ENCODE assay signal across 23 cellular contexts in genomic region chr21:33327792-33328433, GRCh38. TPM values are rescaled to one million over a fixed set of nuclear protein-coding genes. Genes with fewer than 3 reads are reported as not detected.
DNase-seq lines count a peak whose midpoint lies in the region; ATAC-seq, FAIRE-seq and TF ChIP-seq lines count a peak whose summit lies in the region.
"Had no signal": no experiment of that assay in that cellular context is flagged by ENCODE, and none has a peak within 500 bp of the region (broad histone marks: within the 10 kb centered on the region; RNA-seq: fewer than 3 reads in every experiment).

No MANE protein-coding gene starts in this region.

- RAD21 ChIA-PET in GM12878 (lab: Charles Lee; ENCODE audit: unreplicated experiment): interaction anchor here (0.5 to 2.0 kb wide), 7 partner anchors 19 to 123 kb away, joined by 3 to 8 read pairs (median 3); no protein-coding TSS in a partner anchor

- H2AFZ ChIP-seq in GM12878 (ENCODE audit: control insufficient read depth, low read depth, low read length): no peak overlapping the region

- intact Hi-C loops in activated CD4-positive, alpha-beta T cell treated with anti-CD3 and anti-CD28 coated beads, Interleukin-2, amount 10 ng/mL, durations not matched to agents 24 days and 14 days (cut with micrococcal nuclease): loop anchor here (5.0 kb wide), 1 partner anchor 34 kb away; no protein-coding TSS in a partner anchor
- intact Hi-C loops in GM12878 (cut with micrococcal nuclease; ENCODE audit: unreplicated experiment): loop anchor here (5.0 kb wide), 1 partner anchor 61 kb away; the partner anchor contains the start of gene IL10RB

- no peak for TF ChIP-seq RAD21 in GM12878 (IDR thresholded peaks at IDR 0.05; ENCODE audit: insufficient read depth, low read depth, low read length)

- no peak for TF ChIP-seq POLR2A in GM12878 (IDR thresholded peaks at IDR 0.05; ENCODE audit: low read depth, low read length)

- H3K4me3 Mint-ChIP-seq in activated CD4-positive, alpha-beta T cell treated with anti-CD3 and anti-CD28 coated beads, Interleukin-2, amount 10 ng/mL, durations not matched to agents 24 days and 14 days: no peak overlapping the region
- H3K4me3 Mint-ChIP-seq in IgD-negative memory B cell: peak overlapping the region; percentile 38 to 89 (median 52)

- H3K4me3 ChIP-seq in GM12878: peak overlapping the region; percentile 85; the same call in 1 of the 2 replicates
- H3K4me3 ChIP-seq in neutrophil (ENCODE audit: low read depth in 1 of 2, low read length in 1 of 2): no peak overlapping the region
- H3K4me3 ChIP-seq: left lung, uterus had no signal

- no peaks in the 10 kb centered on the region for H3K27me3 Mint-ChIP-seq in activated CD4-positive, alpha-beta T cell treated with anti-CD3 and anti-CD28 coated beads, Interleukin-2, amount 10 ng/mL, durations not matched to agents 24 days and 14 days
- H3K27me3 Mint-ChIP-seq in IgD-negative memory B cell: no peaks in the 10 kb centered on the region

- H3K4me1 ChIP-seq in GM12878 (ENCODE audit: control insufficient read depth, insufficient read depth, low read length): peaks cover 33% of the 10 kb centered on the region
- peaks cover 33 to 41% of the 10 kb centered on the region in 2 experiments for H3K4me1 ChIP-seq in neutrophil (ENCODE audit: control insufficient read depth in 1 of 2, insufficient read depth in 1 of 2, low read depth in 1 of 2, low read length in 1 of 2)

- no peak overlapping the region for H3K9ac ChIP-seq in GM12878 (ENCODE audit: control insufficient read depth, insufficient read depth, low read length)

- no peak for FAIRE-seq in GM12878 (lab: Jason Lieb, UNC)
- FAIRE-seq: GM12891, H1 had no signal

- in situ Hi-C loops in GM12878 (cut with MboI): no loop called here

- H3K36me3 ChIP-seq in GM12878 (ENCODE audit: control insufficient read depth in 2 of 2, insufficient read depth in 2 of 2, low read length in 1 of 2) (peaks cover 5% of the 10 kb centered on the region in 2 experiments; a peak in 3 of 4 replicates), neutrophil (peaks cover 15% of the 10 kb centered on the region)
- H3K36me3 ChIP-seq: uterus had no signal

- peak; percentile 28 for DNase-seq in activated CD4-positive, alpha-beta T cell treated with anti-CD3 and anti-CD28 coated beads, Interleukin-2, amount 10 ng/mL, durations not matched to agents 24 days and 14 days
- no peak for DNase-seq in activated CD4-positive, alpha-beta T cell treated with anti-CD3 and anti-CD28 coated beads, Interleukin-2, amount 50 U/mL, for 4 hours
- DNase-seq in GM12878 (ENCODE audit: low read depth, low spot score) (no peak), caudate nucleus (lab: John Stamatoyannopoulos, UW) (no peak)
- DNase-seq in activated naive CD4-positive, alpha-beta T cell (lab: John Stamatoyannopoulos, UW): no peak
- no peak for DNase-seq in central memory CD4-positive, alpha-beta T cell
- DNase-seq: activated effector memory CD4-positive, alpha-beta T cell treated with Interleukin-2 at 50 U/mL for 16 hours; C1 segment of cervical spinal cord; dorsolateral prefrontal cortex; immature natural killer cell; left lung; NCI-H1092; NCI-H2029 treated with DMSO at 0.1 percent for 48 hours; nucleus accumbens; right cardiac atrium; T1000; uterus had no signal

- no peaks in the 10 kb centered on the region for H3K27me3 ChIP-seq in GM12878 (replicated peaks in 1 of 2; ENCODE audit: control insufficient read depth in 2 of 2, insufficient read depth in 2 of 2, low read length in 1 of 2)
- no peaks in the 10 kb centered on the region for H3K27me3 ChIP-seq in neutrophil
- H3K27me3 ChIP-seq: dorsolateral prefrontal cortex, left lung, uterus had no signal

- peak overlapping the region; percentile 43 for H3K4me2 ChIP-seq in GM12878 (ENCODE audit: control insufficient read depth, insufficient read depth)

- peaks cover 77% of the 10 kb centered on the region for H3K79me2 ChIP-seq in GM12878 (ENCODE audit: control insufficient read depth, insufficient read depth, low read length)

- H3K9me3 ChIP-seq in GM12878 (replicated peaks; ENCODE audit: control insufficient read depth, insufficient read depth, low read length): peaks cover 10% of the 10 kb centered on the region; the same call in 2 of the 3 replicates
- no peaks in the 10 kb centered on the region for H3K9me3 ChIP-seq in neutrophil

- H4K20me1 ChIP-seq in GM12878 (ENCODE audit: control insufficient read depth, insufficient read depth): no peaks in the 10 kb centered on the region

- TF ChIP-seq CTCF in GM12878 (IDR thresholded peaks at IDR 0.05 in 2 of 3, conservative IDR thresholded peaks at IDR 0.05 in 1 of 3; ENCODE audit: control insufficient read depth in 2 of 3, extremely low read depth in 1 of 3, insufficient read depth in 1 of 3, low read depth in 3 of 3, low read length in 3 of 3): no peak
- TF ChIP-seq CTCF in neutrophil (IDR thresholded peaks at IDR 0.05): no peak

- H3K9me3 Mint-ChIP-seq in activated CD4-positive, alpha-beta T cell treated with anti-CD3 and anti-CD28 coated beads, Interleukin-2, amount 10 ng/mL, durations not matched to agents 24 days and 14 days: peaks cover 9% of the 10 kb centered on the region
- H3K9me3 Mint-ChIP-seq in IgD-negative memory B cell: peaks cover 0 to 3% (median 0%) of the 10 kb centered on the region in 3 donors

- TF ChIP-seq EP300 in GM12878 (IDR thresholded peaks at IDR 0.05; ENCODE audit: borderline replicate concordance in 1 of 2, control insufficient read depth in 1 of 2, low read depth in 2 of 2, low read length in 2 of 2): no peak

- 0 out of 2 replicates have a peak overlapping the region, but pooled peaks have one; percentile 7 for H3K27ac ChIP-seq in GM12878 (ENCODE audit: control insufficient read depth, insufficient read depth)
- peak overlapping the region; percentile 99 for H3K27ac ChIP-seq in neutrophil
- H3K27ac ChIP-seq in caudate nucleus (ENCODE audit: low read depth, low read length): no peak overlapping the region
- H3K27ac ChIP-seq: dorsolateral prefrontal cortex, epithelial cell of prostate, uterus had no signal

- SMC1A ChIA-PET in GM12878 (lab: Charles Lee; ENCODE audit: uncharacterized antibody, unreplicated experiment): interaction anchor here (0.7 to 3.9 kb wide), 12 partner anchors 12 to 1623 kb away, joined by 3 to 18 read pairs (median 3); no protein-coding TSS in a partner anchor

- no peak overlapping the region for H3K27ac Mint-ChIP-seq in activated CD4-positive, alpha-beta T cell treated with anti-CD3 and anti-CD28 coated beads, Interleukin-2, amount 10 ng/mL, durations not matched to agents 24 days and 14 days
- peak overlapping the region in 1 of 3 donors; percentile 43 for H3K27ac Mint-ChIP-seq in IgD-negative memory B cell
- H3K27ac Mint-ChIP-seq: immature natural killer cell had no signal

- CTCF ChIA-PET in GM12878 (lab: Yijun Ruan, JAX): interaction anchor here (1.0 to 5.6 kb wide), 6 partner anchors 14 to 131 kb away, joined by 3 to 40 read pairs (median 4); no protein-coding TSS in a partner anchor

- peaks cover 24% of the 10 kb centered on the region for H3K36me3 Mint-ChIP-seq in activated CD4-positive, alpha-beta T cell treated with anti-CD3 and anti-CD28 coated beads, Interleukin-2, amount 10 ng/mL, durations not matched to agents 24 days and 14 days (ENCODE audit: low read depth)
- H3K36me3 Mint-ChIP-seq in IgD-negative memory B cell: peaks cover 6% of the 10 kb centered on the region

- POLR2A ChIA-PET in GM12878 (lab: Charles Lee): interaction anchor here (0.6 to 1.2 kb wide), 5 partner anchors 14 to 90 kb away, joined by 3 to 5 read pairs (median 3); no protein-coding TSS in a partner anchor

- 79% methylated on average over 7 of the region's 7 CpGs for WGBS in GM12878 (ENCODE audit: insufficient coverage, insufficient replicate concordance, low lambda C conversion rate, missing lambda C conversion rate)

- H3K4me1 Mint-ChIP-seq in activated CD4-positive, alpha-beta T cell treated with anti-CD3 and anti-CD28 coated beads, Interleukin-2, amount 10 ng/mL, durations not matched to agents 24 days and 14 days: peaks cover 42% of the 10 kb centered on the region
- peaks cover 34 to 62% (median 37%) of the 10 kb centered on the region in 3 donors for H3K4me1 Mint-ChIP-seq in IgD-negative memory B cell

- no TSS peak for BruUV-seq in GM12878 (replicated peaks; lab: Mats Ljungman, UMichigan)

- no peak for ATAC-seq in GM12878
- ATAC-seq: activated CD4-positive, CD25-positive, alpha-beta regulatory T cell treated with anti-CD3 and anti-CD28 coated beads, Interleukin-2, amount 50 U/mL, for 24 hours; left lung; right cardiac atrium had no signal

TF ChIP-seq in GM12878, 131 proteins besides CTCF, POLR2A, EP300 and RAD21 (continues in another document):
- TF ChIP-seq IRF3 (IDR thresholded peaks at IDR 0.05): no peak
- TF ChIP-seq POLR2AphosphoS5 (IDR thresholded peaks at IDR 0.05; ENCODE audit: low read length): no peak
- TF ChIP-seq WRNIP1 (IDR thresholded peaks at IDR 0.05; ENCODE audit: borderline replicate concordance, low read depth, low read length): no peak

RNA-seq across cellular contexts. Expression of gene IFNAR1, which starts 3.1 kb away (rescaled TPM):
- 19.0 and 24.0 TPM in 2 replicates for total RNA-seq in activated CD4-positive, alpha-beta T cell treated with anti-CD3 and anti-CD28 coated beads, Interleukin-2, amount 10 ng/mL, durations not matched to agents 24 days and 14 days
- polyA plus RNA-seq in IgD-negative memory B cell: 93.6 TPM
- 28.3 and 29.7 TPM in 2 replicates for total RNA-seq in GM12878 (2013; cell fraction: nucleolus; rRNA removed)
- 17.0 and 17.3 TPM in 2 replicates for total RNA-seq in GM12878 (2014; rRNA removed)
- total RNA-seq in GM12878 (2014; rRNA removed; fragmentation: Illumina TruSeq; extraction: Trizol): 17.0 and 19.0 TPM in 2 replicates
- 33.2 and 35.5 TPM in 2 replicates for total RNA-seq in GM12878 (2021)
- 18.0 TPM for polyA plus RNA-seq in GM12878 (2011; ENCODE audit: low read depth)
- polyA plus RNA-seq in GM12878 (2011; rRNA removed): 12.2 and 17.6 TPM in 2 replicates
- 6.8 and 11.1 TPM in 2 replicates for polyA plus RNA-seq in GM12878 (2011; cell fraction: cytosol; rRNA removed)
- 4.0 and 5.0 TPM in 2 replicates for polyA plus RNA-seq in GM12878 (2011; cell fraction: nucleus; rRNA removed)
- polyA plus RNA-seq in GM12878 (2012): 26.3 and 34.8 TPM in 2 replicates
- 23.6 and 28.6 TPM in 2 replicates for polyA plus RNA-seq in GM12878 (2014; fragmentation: Illumina TruSeq; extraction: Trizol)
- polyA plus RNA-seq in GM12878 (2014; fragmentation: Nextera tagmentation; extraction: Ambion mirVana): 10 to 100 TPM; 25.6 to 30.9 TPM
- 10.9 and 12.0 TPM in 2 replicates for polyA plus RNA-seq in GM12878 (2014; rRNA removed)
- polyA plus RNA-seq in GM12878 (2016; fragmentation: Nextera tagmentation; extraction: Ambion mirVana): 10 to 100 TPM; 55.3 to 62.4 TPM
- polyA minus RNA-seq in GM12878 (2011; rRNA and poly(A)+ RNA removed): 17.7 and 17.8 TPM in 2 replicates
- polyA minus RNA-seq in GM12878 (2011; cell fraction: cytosol; rRNA and poly(A)+ RNA removed): 9.8 and 11.4 TPM in 2 replicates
- 5.9 and 9.6 TPM in 2 replicates for polyA minus RNA-seq in GM12878 (2011; cell fraction: nucleus; rRNA and poly(A)+ RNA removed)
